7 cellular contexts compared by ENCODE assay signal in the genomic region with DNA sequence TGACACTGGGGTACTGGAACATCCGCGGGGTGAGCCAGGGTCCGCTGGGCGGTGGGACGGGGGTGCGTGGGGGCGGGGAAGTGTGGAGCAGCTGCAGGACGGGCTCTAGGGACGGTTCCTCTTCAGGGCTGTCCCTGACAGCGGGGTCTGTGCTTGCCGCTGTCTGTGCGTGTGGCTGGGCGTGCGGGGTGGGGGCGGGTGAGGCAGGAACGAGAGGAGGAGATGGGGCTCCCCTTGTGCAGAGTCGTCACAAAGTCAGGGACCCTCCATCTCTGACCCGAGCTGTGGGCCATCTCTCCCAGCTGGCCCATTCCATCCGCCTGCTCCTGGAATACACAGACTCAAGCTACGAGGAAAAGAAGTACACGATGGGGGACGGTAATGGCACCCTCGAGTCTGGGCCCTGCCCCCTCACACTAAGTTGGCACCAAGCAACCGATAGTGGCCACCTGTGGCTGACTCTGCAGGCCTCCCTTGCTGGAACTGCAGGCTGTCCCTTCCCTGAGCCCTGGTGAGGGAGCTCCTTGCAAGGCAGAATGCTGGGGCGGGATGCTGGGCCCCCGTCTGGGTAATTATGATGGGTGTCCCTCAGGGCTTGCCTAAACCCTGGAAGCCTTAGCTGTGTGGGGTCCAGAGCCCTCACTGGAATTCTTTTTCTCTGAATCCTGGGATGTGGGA. TPM values are rescaled to one million over a fixed set of nuclear protein-coding genes. Genes with fewer than 3 reads are reported as not detected.
DNase-seq lines count a peak whose midpoint lies in the region; ATAC-seq, FAIRE-seq and TF ChIP-seq lines count a peak whose summit lies in the region.
"Had no signal": no experiment of that assay in that cellular context is flagged by ENCODE, and none has a peak within 500 bp of the region (broad histone marks: within the 10 kb centered on the region; RNA-seq: fewer than 3 reads in every experiment).

No MANE protein-coding gene starts in this region.

- H3K9me3 Mint-ChIP-seq in neural progenitor cell = peaks cover 4% of the 10 kb centered on the region

- no peaks in the 10 kb centered on the region for H3F3A ChIP-seq in neural progenitor cell (ENCODE audit: low read depth)

- no peak overlapping the region for H3K27ac ChIP-seq in neural progenitor cell

- H3K4me3 ChIP-seq in bronchial epithelial cell (ENCODE audit: low read depth, low read length) (peak overlapping the region; percentile 17), neural progenitor cell (peak overlapping the region; percentile 56)

- no peaks in the 10 kb centered on the region for H3K36me3 ChIP-seq in bronchial epithelial cell (ENCODE audit: control insufficient read depth, insufficient read depth, low read length)
- H3K36me3 ChIP-seq in neural progenitor cell = no peaks in the 10 kb centered on the region

- H3K4me3 Mint-ChIP-seq in neural progenitor cell = peak overlapping the region; percentile 84

- H3K36me3 Mint-ChIP-seq in neural progenitor cell = peaks cover 5% of the 10 kb centered on the region

- H3K4me1 Mint-ChIP-seq in neural progenitor cell = peaks cover 12% of the 10 kb centered on the region

- H3K27me3 ChIP-seq in bronchial epithelial cell (ENCODE audit: control insufficient read depth, insufficient read depth, low read length) = no peaks in the 10 kb centered on the region
- H3K27me3 ChIP-seq in neural progenitor cell = no peaks in the 10 kb centered on the region

- H3K4me1 ChIP-seq in neural progenitor cell = peaks cover 6% of the 10 kb centered on the region

- no peaks in the 10 kb centered on the region for H3K79me2 ChIP-seq in neural progenitor cell (ENCODE audit: low read depth)

- no peaks in the 10 kb centered on the region for H3K9me3 ChIP-seq in neural progenitor cell (ENCODE audit: low read depth)

- peaks cover 2% of the 10 kb centered on the region for H3K27me3 Mint-ChIP-seq in neural progenitor cell (ENCODE audit: insufficient read depth, low read depth)

- no peak for FAIRE-seq in bronchial epithelial cell (lab: Jason Lieb, UNC)
- FAIRE-seq: HTR-8/SVneo had no signal

- H3K27ac Mint-ChIP-seq in neural progenitor cell = peak overlapping the region; percentile 64

- DNase-seq in bronchial epithelial cell (ENCODE audit: low read depth) = no peak
- DNase-seq in neural progenitor cell (ENCODE audit: low spot score) = no peak
- no peak for DNase-seq in GM19240 (ENCODE audit: insufficient read length, low spot score)
- no peak for DNase-seq in NCI-H82 (lab: John Stamatoyannopoulos, UW)
- no peak for DNase-seq in COR-L47 (lab: John Stamatoyannopoulos, UW)

- peak overlapping the region; percentile 75 for H3K4me2 ChIP-seq in neural progenitor cell

- H3K9ac ChIP-seq in neural progenitor cell = no peak overlapping the region

- ATAC-seq in GM21528 (IDR thresholded peaks at IDR 0.05; ENCODE audit: low FRiP score, unreplicated experiment) = peak; percentile 12

- TF ChIP-seq CTCF in bronchial epithelial cell (IDR thresholded peaks at IDR 0.05; ENCODE audit: insufficient read depth, low read length, severe bottlenecking) = no peak
- no peak for TF ChIP-seq CTCF in neural progenitor cell (IDR thresholded peaks at IDR 0.05)

- no peaks in the 10 kb centered on the region for H4K20me1 ChIP-seq in neural progenitor cell (ENCODE audit: low read depth)

- H2AFZ ChIP-seq in neural progenitor cell (replicated peaks) = peak overlapping the region; percentile 66

RNA-seq across cellular contexts. Expression of a gene that starts 0.4 kb away (rescaled TPM):
- total RNA-seq in bronchial epithelial cell (0.26 TPM in 2 replicates), neural progenitor cell (ENCODE audit: low replicate concordance) (15.6 and 24.2 TPM in 2 replicates)

RNA-seq across cellular contexts. Expression of a gene that starts 12.4 kb away (rescaled TPM):
- total RNA-seq in bronchial epithelial cell (0.53 and 1.9 TPM in 2 replicates), neural progenitor cell (ENCODE audit: low replicate concordance) (4.3 and 17.3 TPM in 2 replicates)

RNA-seq across cellular contexts. Expression of a gene that starts 19.4 kb away (rescaled TPM):
- total RNA-seq in bronchial epithelial cell = 0.90 and 2.6 TPM in 2 replicates
- total RNA-seq in neural progenitor cell (ENCODE audit: low replicate concordance) = 13.8 and 20.8 TPM in 2 replicates

RNA-seq across cellular contexts. Expression of a gene that starts 43.8 kb away (rescaled TPM):
- not detected in 2 replicates for total RNA-seq in bronchial epithelial cell
- total RNA-seq in neural progenitor cell (ENCODE audit: low replicate concordance) = 0.62 TPM in 1 of 2 replicates, not detected in the other

RNA-seq across cellular contexts. Expression of a gene that starts 48.6 kb away (rescaled TPM):
- total RNA-seq in bronchial epithelial cell (14.8 and 21.9 TPM in 2 replicates), neural progenitor cell (ENCODE audit: low replicate concordance) (22.9 and 49.8 TPM in 2 replicates)

Comparison
In these comparisons a context has a peak if more than half of its experiments do, and no peak if none do; other contexts are left out.
1. RNA of a gene that starts 0.4 kb away (total RNA-seq): 15.6 to 24.2 TPM in neural progenitor cell; 0.26 TPM in bronchial epithelial cell; every median in the first group is over 10 times any median in the second.